In genomic region chr7:128003179-128003578, GRCh38 we compare ENCODE assay signal across 13 cellular contexts. TPM values are rescaled to one million over a fixed set of nuclear protein-coding genes. Genes with fewer than 3 reads are reported as not detected.
DNase-seq lines count a peak whose midpoint lies in the region; ATAC-seq and TF ChIP-seq lines count a peak whose summit lies in the region.
"Had no signal": no experiment of that assay in that cellular context is flagged by ENCODE, and none has a peak within 500 bp of the region (broad histone marks: within the 10 kb centered on the region; RNA-seq: fewer than 3 reads in every experiment).

No MANE protein-coding gene starts in this region.

- H3K27ac ChIP-seq in coronary artery: no peak overlapping the region
- no peak overlapping the region for H3K27ac ChIP-seq in aorta (ENCODE audit: low read depth in 1 of 2, low read length in 2 of 2)
- H3K27ac ChIP-seq: breast epithelium, tibial artery had no signal

- DNase-seq in effector memory CD8-positive, alpha-beta T cell: no peak
- DNase-seq in coronary artery (ENCODE audit: low spot score) (no peak), NCI-H1436 (lab: John Stamatoyannopoulos, UW) (no peak), aorta (no peak)
- DNase-seq: activated T-cell treated with anti-CD3 and anti-CD28 coated beads, Interleukin-2, amount 50 U/mL, for 1 hour; left colon; NCI-H1417; tibial artery had no signal

- H3K4me1 ChIP-seq in aorta (ENCODE audit: control insufficient read depth in 1 of 2, insufficient read depth in 2 of 2, low read length in 2 of 2): no peaks in the 10 kb centered on the region
- H3K4me1 ChIP-seq: tibial artery had no signal

- H3K27me3 ChIP-seq in aorta (ENCODE audit: control insufficient read depth in 1 of 2, insufficient read depth in 2 of 2, low read length in 1 of 2): no peaks in the 10 kb centered on the region
- H3K27me3 ChIP-seq: breast epithelium, tibial artery had no signal

- no peaks in the 10 kb centered on the region for H3K9me3 ChIP-seq in aorta (ENCODE audit: control insufficient read depth, low read length)
- H3K9me3 ChIP-seq: breast epithelium, tibial artery had no signal

- WGBS in aorta, 2 donors: 87 to 93% methylated on average over 3 of the region's 3 CpGs

- H3K36me3 Mint-ChIP-seq in effector memory CD8-positive, alpha-beta T cell (ENCODE audit: insufficient read depth): peaks cover 14% of the 10 kb centered on the region

- H3K4me1 Mint-ChIP-seq in effector memory CD8-positive, alpha-beta T cell (ENCODE audit: low read depth in 2 of 2): peaks cover 15 to 22% of the 10 kb centered on the region in 2 donors

- no peak for TF ChIP-seq CTCF in coronary artery (IDR thresholded peaks at IDR 0.05)

- no peak overlapping the region for H3K4me3 Mint-ChIP-seq in effector memory CD8-positive, alpha-beta T cell

- intact Hi-C loops in aorta (cut with DNase I): no loop called here

- ATAC-seq in GM18519 (IDR thresholded peaks at IDR 0.05; ENCODE audit: low FRiP score, unreplicated experiment) (peak; percentile 43), GM21576 (IDR thresholded peaks at IDR 0.05; ENCODE audit: unreplicated experiment) (peak; percentile 61), HG03159 (IDR thresholded peaks at IDR 0.05; ENCODE audit: unreplicated experiment) (peak; percentile 54), aorta (ENCODE audit: low FRiP score) (no peak), GM18870 (IDR thresholded peaks at IDR 0.05; ENCODE audit: unreplicated experiment) (no peak)
- ATAC-seq in effector memory CD8-positive, alpha-beta T cell (replicated peaks): no peak
- ATAC-seq: left colon had no signal

- H3K27me3 Mint-ChIP-seq in effector memory CD8-positive, alpha-beta T cell: no peaks in the 10 kb centered on the region

- H3K4me3 ChIP-seq in coronary artery (no peak overlapping the region), aorta (ENCODE audit: low read length in 2 of 2) (no peak overlapping the region)
- H3K4me3 ChIP-seq: breast epithelium, tibial artery had no signal

- H3K36me3 ChIP-seq in aorta (ENCODE audit: control insufficient read depth in 1 of 2, insufficient read depth in 2 of 2, low read length in 1 of 2): peaks cover 0 to 3% of the 10 kb centered on the region in 2 donors
- H3K36me3 ChIP-seq: breast epithelium, tibial artery had no signal

- H3K9me3 Mint-ChIP-seq in effector memory CD8-positive, alpha-beta T cell: no peaks in the 10 kb centered on the region

- peak overlapping the region; percentile 45 to 62 for H3K27ac Mint-ChIP-seq in effector memory CD8-positive, alpha-beta T cell

RNA-seq across cellular contexts. Expression of gene LRRC4, which starts 28.1 kb away (rescaled TPM):
- 10 to 100 TPM in 1 of 2 donors, 1 to 10 TPM in 1; 5.1 to 11.2 TPM for total RNA-seq in aorta
- under 1 TPM; 0.13 TPM for polyA plus RNA-seq in aorta

Comparison
In these comparisons a context has a peak if more than half of its experiments do, and no peak if none do; other contexts are left out.
1. ATAC-seq: peak in GM18519 (single experiment), GM21576 (single experiment) and HG03159 (single experiment); none in effector memory CD8-positive, alpha-beta T cell (single experiment), aorta (single experiment) and GM18870 (single experiment).